ENCODE assay signal across 22 cellular contexts in genomic region chr15:30958219-30958618, GRCh38.
"Had no signal": no experiment of that assay in that cellular context is flagged by ENCODE, and none has a peak within 500 bp of the region (broad histone marks: within the 10 kb centered on the region; RNA-seq: fewer than 3 reads in every experiment).

No MANE protein-coding gene starts in this region.

- H3K4me3 Mint-ChIP-seq: activated naive CD8-positive, alpha-beta T cell treated with anti-CD3 and anti-CD28 coated beads, Interleukin-2, amount 10 ng/mL, durations not matched to agents 7 days and 5 days; activated T-cell treated with anti-CD3 and anti-CD28 coated beads, Interleukin-2, amount 50 U/mL, for 72 hours; central memory CD8-positive, alpha-beta T cell; naive thymus-derived CD4-positive, alpha-beta T cell; neural progenitor cell; T-cell; type B pancreatic cell had no signal

- H3K36me3 ChIP-seq: neural progenitor cell had no signal

- ATAC-seq: left cardiac atrium; naive thymus-derived CD4-positive, alpha-beta T cell; psoas muscle; right cardiac atrium; SK-N-SH treated with all-trans-retinoic acid at 6 μM for 48 hours; T-cell had no signal

- H3K9ac ChIP-seq: neural progenitor cell had no signal

- DNase-seq: activated CD4-positive, alpha-beta T cell treated with anti-CD3 and anti-CD28 coated beads, Interleukin-2, amount 50 U/mL, for 1 hour; activated CD4-positive, CD25-positive, alpha-beta regulatory T cell; activated CD8-positive, alpha-beta memory T cell treated with anti-CD3 and anti-CD28 coated beads, Interleukin-2, amount 50 U/mL, for 4 hours; activated gamma-delta T cell treated with Interleukin-2 at 50 U/mL for 16 hours; activated naive CD8-positive, alpha-beta T cell treated with anti-CD3 and anti-CD28 coated beads, Interleukin-2, amount 10 ng/mL, durations not matched to agents 7 days and 5 days; activated T-cell treated with anti-CD3 and anti-CD28 coated beads, Interleukin-2, amount 50 U/mL, for 72 hours; brain microvascular endothelial cell; colonic mucosa; hippocampal formation; left cardiac atrium; mesendoderm; naive thymus-derived CD4-positive, alpha-beta T cell; psoas muscle; right cardiac atrium; stimulated activated CD4-positive, alpha-beta T cell treated with anti-CD3 and anti-CD28 coated beads, Interleukin-2, amount 100 ng/mL, for 24 hours; stomach; T-cell; T-helper 9 cell had no signal

- H3K27me3 Mint-ChIP-seq: activated naive CD8-positive, alpha-beta T cell treated with anti-CD3 and anti-CD28 coated beads, Interleukin-2, amount 10 ng/mL, durations not matched to agents 7 days and 5 days; central memory CD8-positive, alpha-beta T cell; naive thymus-derived CD4-positive, alpha-beta T cell; T-cell; type B pancreatic cell had no signal

- H3K4me1 ChIP-seq: colonic mucosa, neural progenitor cell had no signal

- H3K4me3 ChIP-seq: colonic mucosa, neural progenitor cell, psoas muscle, stomach had no signal

- H3K4me2 ChIP-seq: neural progenitor cell had no signal

- H3K4me1 Mint-ChIP-seq: neural progenitor cell had no signal

- H3K27ac ChIP-seq: brain microvascular endothelial cell, colonic mucosa, neural progenitor cell, stomach had no signal

- H3K27me3 ChIP-seq: brain microvascular endothelial cell, colonic mucosa, neural progenitor cell, stomach had no signal

- H3K9me3 ChIP-seq: colonic mucosa, psoas muscle, stomach had no signal

- H3K27ac Mint-ChIP-seq: activated naive CD8-positive, alpha-beta T cell treated with anti-CD3 and anti-CD28 coated beads, Interleukin-2, amount 10 ng/mL, durations not matched to agents 7 days and 5 days; activated T-cell treated with anti-CD3 and anti-CD28 coated beads, Interleukin-2, amount 50 U/mL, for 72 hours; neural progenitor cell; T-cell; type B pancreatic cell had no signal

- H2AFZ ChIP-seq: neural progenitor cell had no signal

- H3K9me3 Mint-ChIP-seq: activated naive CD8-positive, alpha-beta T cell treated with anti-CD3 and anti-CD28 coated beads, Interleukin-2, amount 10 ng/mL, durations not matched to agents 7 days and 5 days; activated T-cell treated with anti-CD3 and anti-CD28 coated beads, Interleukin-2, amount 50 U/mL, for 72 hours; central memory CD8-positive, alpha-beta T cell; naive thymus-derived CD4-positive, alpha-beta T cell; neural progenitor cell; T-cell; type B pancreatic cell had no signal
